In the genomic region with DNA sequence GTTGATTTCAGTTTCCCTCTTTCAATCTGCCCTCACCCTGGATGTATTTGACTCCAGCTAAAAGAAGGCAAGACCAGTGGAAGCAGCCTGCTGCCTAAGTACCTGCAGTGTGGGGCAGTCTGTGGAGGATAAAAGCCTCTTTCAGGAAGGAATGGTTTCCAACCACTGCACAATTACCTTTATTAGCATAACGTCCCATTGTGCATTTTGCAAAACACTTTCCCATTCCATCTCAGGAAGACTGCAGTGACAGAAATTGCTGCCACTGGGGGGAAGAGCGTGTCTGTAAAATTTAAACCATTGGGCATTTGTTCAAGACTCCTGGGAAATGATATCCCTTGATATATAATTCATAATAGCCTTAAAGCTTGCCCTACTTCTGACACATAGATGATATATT, we compare ENCODE assay signal across 1 cellular context.
TF ChIP-seq lines count a peak whose summit lies in the region.

No MANE protein-coding gene starts in this region.

TF ChIP-seq in SK-N-SH treated with all-trans-retinoic acid at 6 μM for 48 hours, 23 proteins besides CTCF, POLR2A, EP300 and RAD21 (continued from another document):
- TF ChIP-seq CSRNP3 (CRISPR knock-in tag; IDR thresholded peaks at IDR 0.05) (no peak), PPARA (CRISPR knock-in tag; IDR thresholded peaks at IDR 0.05; ENCODE audit: borderline replicate concordance) (no peak), TCF4 (CRISPR knock-in tag; IDR thresholded peaks at IDR 0.05; ENCODE audit: borderline replicate concordance) (no peak), SNAI2 (CRISPR knock-in tag; IDR thresholded peaks at IDR 0.05) (no peak)
